Comparison of ENCODE assay signal across 1 cellular context in genomic region chr6:158703840-158704822, GRCh38.
TF ChIP-seq lines count a peak whose summit lies in the region.

No MANE protein-coding gene starts in this region.

TF ChIP-seq in HepG2, 621 proteins besides CTCF, POLR2A, EP300 and RAD21 (continued from another document and continues in another):
- TF ChIP-seq, protein P1, sequence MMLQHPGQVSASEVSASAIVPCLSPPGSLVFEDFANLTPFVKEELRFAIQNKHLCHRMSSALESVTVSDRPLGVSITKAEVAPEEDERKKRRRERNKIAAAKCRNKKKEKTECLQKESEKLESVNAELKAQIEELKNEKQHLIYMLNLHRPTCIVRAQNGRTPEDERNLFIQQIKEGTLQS (CRISPR knock-in tag; IDR thresholded peaks at IDR 0.05) = 0 out of 2 replicates have a peak, but pooled peaks have one; percentile 24
- TF ChIP-seq ZNF609 (CRISPR knock-in tag; IDR thresholded peaks at IDR 0.05; ENCODE audit: borderline replicate concordance) (peak; percentile 71; the same call in 1 of the 2 replicates), ELF3 (CRISPR knock-in tag; IDR thresholded peaks at IDR 0.05) (peak; percentile 70), FOXA3 (CRISPR knock-in tag; IDR thresholded peaks at IDR 0.05) (peak; percentile 46), CCDC6 (CRISPR knock-in tag; IDR thresholded peaks at IDR 0.05) (peak; percentile 75; the same call in 1 of the 2 replicates), ZNF597 (CRISPR knock-in tag; IDR thresholded peaks at IDR 0.05) (peak; percentile 62; the same call in 1 of the 2 replicates), ZBTB4 (CRISPR knock-in tag; IDR thresholded peaks at IDR 0.05; ENCODE audit: borderline replicate concordance) (peak; percentile 37; the same call in 1 of the 2 replicates), ZNF883 (CRISPR knock-in tag; IDR thresholded peaks at IDR 0.05; ENCODE audit: not compliant biosample characterization) (peak; percentile 98), ETV5 (CRISPR knock-in tag; IDR thresholded peaks at IDR 0.05; ENCODE audit: borderline replicate concordance) (peak; percentile 81; the same call in 1 of the 2 replicates), AKNA (CRISPR knock-in tag; IDR thresholded peaks at IDR 0.05; ENCODE audit: borderline replicate concordance) (peak; percentile 81; the same call in 1 of the 2 replicates), JARID2 (CRISPR knock-in tag; IDR thresholded peaks at IDR 0.05; ENCODE audit: insufficient replicate concordance) (peak; percentile 63), ERF (CRISPR knock-in tag; IDR thresholded peaks at IDR 0.05) (peak; percentile 91), NKX3-1 (CRISPR knock-in tag; IDR thresholded peaks at IDR 0.05) (peak; percentile 79), ZNF3 (CRISPR knock-in tag; IDR thresholded peaks at IDR 0.05) (no peak), DPF2 (CRISPR knock-in tag; IDR thresholded peaks at IDR 0.05; ENCODE audit: borderline replicate concordance, low read depth) (0 out of 2 replicates have a peak, but pooled peaks have one; percentile 29), USF2 (IDR thresholded peaks at IDR 0.05; ENCODE audit: low read depth, low read length) (peak; percentile 47), USF2 (CRISPR knock-in tag; IDR thresholded peaks at IDR 0.05; ENCODE audit: borderline replicate concordance) (peak; percentile 71), RBM22 (optimal IDR thresholded peaks at IDR 0.05; ENCODE audit: low read length) (no peak), ZBTB14 (CRISPR knock-in tag; IDR thresholded peaks at IDR 0.05) (peak; percentile 85), XBP1 (CRISPR knock-in tag; IDR thresholded peaks at IDR 0.05) (no peak), ZNF124 (CRISPR knock-in tag; IDR thresholded peaks at IDR 0.05) (peak; percentile 55; the same call in 1 of the 2 replicates), ARNT (IDR thresholded peaks at IDR 0.05) (no peak), MTA1 (CRISPR knock-in tag; IDR thresholded peaks at IDR 0.05; ENCODE audit: borderline replicate concordance) (peak; percentile 91; the same call in 1 of the 2 replicates), JDP2 (CRISPR knock-in tag; IDR thresholded peaks at IDR 0.05; ENCODE audit: borderline replicate concordance) (no peak), KDM5B (CRISPR knock-in tag; IDR thresholded peaks at IDR 0.05; ENCODE audit: borderline replicate concordance) (peak; percentile 95), ZNF543 (CRISPR knock-in tag; IDR thresholded peaks at IDR 0.05) (peak; percentile 79; the same call in 1 of the 2 replicates)
- TF ChIP-seq, protein P2, sequence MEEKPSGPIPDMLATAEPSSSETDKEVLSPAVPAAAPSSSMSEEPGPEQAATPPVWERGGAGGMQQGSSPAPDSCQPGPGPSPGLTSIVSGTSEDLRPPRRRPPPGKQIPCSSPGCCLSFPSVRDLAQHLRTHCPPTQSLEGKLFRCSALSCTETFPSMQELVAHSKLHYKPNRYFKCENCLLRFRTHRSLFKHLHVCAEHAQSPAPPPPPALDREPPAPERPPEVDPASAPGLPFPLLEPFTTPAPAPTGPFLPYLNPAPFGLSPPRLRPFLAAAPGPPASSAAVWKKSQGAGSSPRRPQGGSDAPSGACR (CRISPR knock-in tag; IDR thresholded peaks at IDR 0.05) = peak; percentile 74
- TF ChIP-seq, protein P3, sequence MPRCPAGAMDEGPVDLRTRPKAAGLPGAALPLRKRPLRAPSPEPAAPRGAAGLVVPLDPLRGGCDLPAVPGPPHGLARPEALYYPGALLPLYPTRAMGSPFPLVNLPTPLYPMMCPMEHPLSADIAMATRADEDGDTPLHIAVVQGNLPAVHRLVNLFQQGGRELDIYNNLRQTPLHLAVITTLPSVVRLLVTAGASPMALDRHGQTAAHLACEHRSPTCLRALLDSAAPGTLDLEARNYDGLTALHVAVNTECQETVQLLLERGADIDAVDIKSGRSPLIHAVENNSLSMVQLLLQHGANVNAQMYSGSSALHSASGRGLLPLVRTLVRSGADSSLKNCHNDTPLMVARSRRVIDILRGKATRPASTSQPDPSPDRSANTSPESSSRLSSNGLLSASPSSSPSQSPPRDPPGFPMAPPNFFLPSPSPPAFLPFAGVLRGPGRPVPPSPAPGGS (CRISPR knock-in tag; IDR thresholded peaks at IDR 0.05) = peak; percentile 98
- TF ChIP-seq, protein P4, sequence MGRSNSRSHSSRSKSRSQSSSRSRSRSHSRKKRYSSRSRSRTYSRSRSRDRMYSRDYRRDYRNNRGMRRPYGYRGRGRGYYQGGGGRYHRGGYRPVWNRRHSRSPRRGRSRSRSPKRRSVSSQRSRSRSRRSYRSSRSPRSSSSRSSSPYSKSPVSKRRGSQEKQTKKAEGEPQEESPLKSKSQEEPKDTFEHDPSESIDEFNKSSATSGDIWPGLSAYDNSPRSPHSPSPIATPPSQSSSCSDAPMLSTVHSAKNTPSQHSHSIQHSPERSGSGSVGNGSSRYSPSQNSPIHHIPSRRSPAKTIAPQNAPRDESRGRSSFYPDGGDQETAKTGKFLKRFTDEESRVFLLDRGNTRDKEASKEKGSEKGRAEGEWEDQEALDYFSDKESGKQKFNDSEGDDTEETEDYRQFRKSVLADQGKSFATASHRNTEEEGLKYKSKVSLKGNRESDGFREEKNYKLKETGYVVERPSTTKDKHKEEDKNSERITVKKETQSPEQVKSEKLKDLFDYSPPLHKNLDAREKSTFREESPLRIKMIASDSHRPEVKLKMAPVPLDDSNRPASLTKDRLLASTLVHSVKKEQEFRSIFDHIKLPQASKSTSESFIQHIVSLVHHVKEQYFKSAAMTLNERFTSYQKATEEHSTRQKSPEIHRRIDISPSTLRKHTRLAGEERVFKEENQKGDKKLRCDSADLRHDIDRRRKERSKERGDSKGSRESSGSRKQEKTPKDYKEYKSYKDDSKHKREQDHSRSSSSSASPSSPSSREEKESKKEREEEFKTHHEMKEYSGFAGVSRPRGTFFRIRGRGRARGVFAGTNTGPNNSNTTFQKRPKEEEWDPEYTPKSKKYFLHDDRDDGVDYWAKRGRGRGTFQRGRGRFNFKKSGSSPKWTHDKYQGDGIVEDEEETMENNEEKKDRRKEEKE (IDR thresholded peaks at IDR 0.05) = no peak
- TF ChIP-seq, protein P5, sequence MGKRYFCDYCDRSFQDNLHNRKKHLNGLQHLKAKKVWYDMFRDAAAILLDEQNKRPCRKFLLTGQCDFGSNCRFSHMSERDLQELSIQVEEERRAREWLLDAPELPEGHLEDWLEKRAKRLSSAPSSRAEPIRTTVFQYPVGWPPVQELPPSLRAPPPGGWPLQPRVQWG (CRISPR knock-in tag; IDR thresholded peaks at IDR 0.05; ENCODE audit: borderline replicate concordance, low read depth) = no peak
